1 cellular context compared by ENCODE assay signal in genomic region chr2:229921101-229921891, GRCh38.
TF ChIP-seq lines count a peak whose summit lies in the region.

No MANE protein-coding gene starts in this region.

TF ChIP-seq in HepG2, 621 proteins besides CTCF, POLR2A, EP300 and RAD21 (continued from another document and continues in another):
- TF ChIP-seq TIGD3 (CRISPR knock-in tag; IDR thresholded peaks at IDR 0.05; ENCODE audit: borderline replicate concordance), result no peak
- TF ChIP-seq IRF2 (CRISPR knock-in tag; IDR thresholded peaks at IDR 0.05), result no peak
- TF ChIP-seq ATF4 (CRISPR knock-in tag; IDR thresholded peaks at IDR 0.05), result no peak
- peak; percentile 94 for TF ChIP-seq SAP130 (CRISPR knock-in tag; IDR thresholded peaks at IDR 0.05; ENCODE audit: low read depth)
- no peak for TF ChIP-seq TAF15 (IDR thresholded peaks at IDR 0.05; ENCODE audit: low read depth, low read length, poor library complexity, severe bottlenecking)
- no peak for TF ChIP-seq TCF7L2 (IDR thresholded peaks at IDR 0.05; ENCODE audit: low read depth, low read length)
- no peak for TF ChIP-seq NFE2L1 (CRISPR knock-in tag; IDR thresholded peaks at IDR 0.05; ENCODE audit: borderline replicate concordance)
- TF ChIP-seq SALL2 (CRISPR knock-in tag; IDR thresholded peaks at IDR 0.05), result no peak
- TF ChIP-seq IRX3 (CRISPR knock-in tag; IDR thresholded peaks at IDR 0.05; ENCODE audit: borderline replicate concordance, low read depth), result no peak
- TF ChIP-seq TFDP2 (CRISPR knock-in tag; IDR thresholded peaks at IDR 0.05), result peak; percentile 32; the same call in 1 of the 2 replicates
- TF ChIP-seq ZNF772 (CRISPR knock-in tag; IDR thresholded peaks at IDR 0.05), result no peak; the same call in 1 of the 2 replicates
- TF ChIP-seq ZHX1 (CRISPR knock-in tag; IDR thresholded peaks at IDR 0.05; ENCODE audit: low read depth), result no peak
- peak; percentile 67 for TF ChIP-seq CREM (IDR thresholded peaks at IDR 0.05)
- no peak for TF ChIP-seq CREM (CRISPR knock-in tag; IDR thresholded peaks at IDR 0.05)
- TF ChIP-seq ZFYVE20 (CRISPR knock-in tag; IDR thresholded peaks at IDR 0.05; ENCODE audit: borderline replicate concordance, low read depth), result no peak
- no peak for TF ChIP-seq ELK4 (CRISPR knock-in tag; IDR thresholded peaks at IDR 0.05; ENCODE audit: borderline replicate concordance)
- TF ChIP-seq ATF7 (IDR thresholded peaks at IDR 0.05), result no peak
- no peak for TF ChIP-seq ATF7 (CRISPR knock-in tag; IDR thresholded peaks at IDR 0.05)
- peak in 1 of 2 experiments; percentile 30; a peak in 1 of 4 replicates for TF ChIP-seq HMGXB4 (CRISPR knock-in tag; IDR thresholded peaks at IDR 0.05; ENCODE audit: borderline replicate concordance in 1 of 2, low read depth in 1 of 2)
- TF ChIP-seq ETV6 (CRISPR knock-in tag; conservative IDR thresholded peaks at IDR 0.05), result peak; percentile 99
- peak; percentile 2; the same call in 1 of the 2 replicates for TF ChIP-seq ZNF510 (CRISPR knock-in tag; IDR thresholded peaks at IDR 0.05; ENCODE audit: low read depth)
- TF ChIP-seq PATZ1 (CRISPR knock-in tag; IDR thresholded peaks at IDR 0.05), result peak; percentile 95
- TF ChIP-seq ARNTL (CRISPR knock-in tag; IDR thresholded peaks at IDR 0.05), result no peak
- TF ChIP-seq ZBTB37 (CRISPR knock-in tag; IDR thresholded peaks at IDR 0.05), result no peak
- no peak for TF ChIP-seq TCF12 (IDR thresholded peaks at IDR 0.05)
- 0 out of 2 replicates have a peak, but pooled peaks have one; percentile 63 for TF ChIP-seq TCF12 (CRISPR knock-in tag; IDR thresholded peaks at IDR 0.05)
- no peak for TF ChIP-seq U2AF2 (IDR thresholded peaks at IDR 0.05; ENCODE audit: low read depth, low read length)
- no peak for TF ChIP-seq ZNF24 (IDR thresholded peaks at IDR 0.05)
- peak; percentile 86 for TF ChIP-seq ZNF574 (CRISPR knock-in tag; IDR thresholded peaks at IDR 0.05)
- peak; percentile 98 for TF ChIP-seq HNRNPK (IDR thresholded peaks at IDR 0.05; ENCODE audit: low read depth, low read length, poor library complexity, severe bottlenecking)
- no peak for TF ChIP-seq REXO4 (CRISPR knock-in tag; IDR thresholded peaks at IDR 0.05; ENCODE audit: borderline replicate concordance)
- no peak for TF ChIP-seq ZKSCAN5 (CRISPR knock-in tag; IDR thresholded peaks at IDR 0.05)
- peak; percentile 46 for TF ChIP-seq SPEN (CRISPR knock-in tag; IDR thresholded peaks at IDR 0.05; ENCODE audit: low read depth)
- no peak for TF ChIP-seq CERS6 (CRISPR knock-in tag; IDR thresholded peaks at IDR 0.05)
- TF ChIP-seq ELF4 (CRISPR knock-in tag; IDR thresholded peaks at IDR 0.05; ENCODE audit: borderline replicate concordance), result 0 out of 2 replicates have a peak, but pooled peaks have one; percentile 64
- TF ChIP-seq RFX3 (CRISPR knock-in tag; IDR thresholded peaks at IDR 0.05), result no peak
- peak; percentile 72; the same call in 1 of the 2 replicates for TF ChIP-seq NFKB2 (CRISPR knock-in tag; IDR thresholded peaks at IDR 0.05; ENCODE audit: borderline replicate concordance)
- no peak; the same call in none of the 2 replicates for TF ChIP-seq ZNF503 (CRISPR knock-in tag; IDR thresholded peaks at IDR 0.05)
- TF ChIP-seq ATF1 (CRISPR knock-in tag; IDR thresholded peaks at IDR 0.05), result no peak
- TF ChIP-seq NAIF1 (CRISPR knock-in tag; IDR thresholded peaks at IDR 0.05; ENCODE audit: borderline replicate concordance), result no peak; the same call in 1 of the 2 replicates
- no peak for TF ChIP-seq GTF3A (CRISPR knock-in tag; conservative IDR thresholded peaks at IDR 0.05)
- TF ChIP-seq KAT7 (CRISPR knock-in tag; IDR thresholded peaks at IDR 0.05; ENCODE audit: borderline replicate concordance), result 0 out of 2 replicates have a peak, but pooled peaks have one; percentile 61
- no peak for TF ChIP-seq EHMT2 (IDR thresholded peaks at IDR 0.05; ENCODE audit: borderline replicate concordance, low read depth, low read length)
- no peak for TF ChIP-seq ZFP41 (CRISPR knock-in tag; IDR thresholded peaks at IDR 0.05; ENCODE audit: borderline replicate concordance)
- TF ChIP-seq CCDC6 (CRISPR knock-in tag; IDR thresholded peaks at IDR 0.05), result no peak
